In the genomic region with DNA sequence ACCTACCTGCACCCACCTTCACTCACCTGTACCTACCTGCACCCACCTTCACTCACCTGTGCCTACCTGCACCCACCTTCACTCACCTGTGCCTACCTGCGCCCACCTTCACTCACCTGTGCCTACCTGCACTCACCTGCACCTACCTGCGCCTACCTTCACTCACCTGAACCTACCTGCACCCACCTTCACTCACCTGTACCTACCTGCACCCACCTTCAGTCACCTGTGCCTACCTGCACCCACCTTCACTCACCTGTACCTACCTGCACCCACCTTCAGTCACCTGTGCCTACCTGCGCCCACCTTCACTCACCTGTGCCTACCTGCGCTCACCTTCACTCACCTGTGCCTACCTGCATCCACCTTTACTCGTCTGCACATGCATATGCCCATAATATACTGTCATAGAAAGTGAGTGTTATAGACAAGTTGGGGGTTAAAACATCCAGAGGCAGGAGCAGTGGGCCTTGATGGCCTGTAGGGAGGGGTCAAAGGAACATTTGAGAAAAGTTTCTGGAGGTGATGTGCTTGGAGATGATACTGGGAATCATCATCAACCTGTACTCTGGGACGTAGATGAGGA, we compare ENCODE assay signal across 2 cellular contexts.
TF ChIP-seq lines count a peak whose summit lies in the region.

No MANE protein-coding gene starts in this region.

TF ChIP-seq in K562, 482 proteins besides CTCF, POLR2A, EP300 and RAD21:
- TF ChIP-seq HNRNPLL (IDR thresholded peaks at IDR 0.05; ENCODE audit: low read depth, low read length, poor library complexity, severe bottlenecking) (peak; percentile 17), STAG1 (CRISPR knock-in tag; IDR thresholded peaks at IDR 0.05; ENCODE audit: borderline replicate concordance) (peak; percentile 50; the same call in 1 of the 2 replicates), ZEB2 (IDR thresholded peaks at IDR 0.05) (peak; percentile 81), CBFB (CRISPR knock-in tag; IDR thresholded peaks at IDR 0.05) (peak; percentile 67; the same call in 1 of the 2 replicates)

TF ChIP-seq in HepG2, 621 proteins besides CTCF, POLR2A, EP300 and RAD21:
- TF ChIP-seq ZEB1 (IDR thresholded peaks at IDR 0.05; ENCODE audit: insufficient replicate concordance, low read depth) = peak; percentile 98
- TF ChIP-seq MTA1 (CRISPR knock-in tag; IDR thresholded peaks at IDR 0.05; ENCODE audit: borderline replicate concordance) = 0 out of 2 replicates have a peak, but pooled peaks have one; percentile 36
